ENCODE assay signal across 16 cellular contexts in genomic region chrX:10548681-10549080, GRCh38.
DNase-seq lines count a peak whose midpoint lies in the region; ATAC-seq, FAIRE-seq and TF ChIP-seq lines count a peak whose summit lies in the region.
"Had no signal": no experiment of that assay in that cellular context is flagged by ENCODE, and none has a peak within 500 bp of the region (broad histone marks: within the 10 kb centered on the region; RNA-seq: fewer than 3 reads in every experiment).

No MANE protein-coding gene starts in this region.

- no peak for TF ChIP-seq RAD21 in A549 (conservative IDR thresholded peaks at IDR 0.05 in 1 of 2, IDR thresholded peaks at IDR 0.05 in 1 of 2)

- TF ChIP-seq POLR2A in A549 (IDR thresholded peaks at IDR 0.05; ENCODE audit: low read length): no peak
- no peak for TF ChIP-seq POLR2A in endothelial cell of umbilical vein (IDR thresholded peaks at IDR 0.05; ENCODE audit: low read depth, low read length)
- TF ChIP-seq POLR2A in esophagus muscularis mucosa (IDR thresholded peaks at IDR 0.05; ENCODE audit: low read depth): no peak
- no peak for TF ChIP-seq POLR2A in GM12892 (IDR thresholded peaks at IDR 0.05; ENCODE audit: low read depth, low read length)
- TF ChIP-seq POLR2A in body of pancreas (IDR thresholded peaks at IDR 0.05): no peak

- H3K4me1 ChIP-seq in A549 (peaks cover 74% of the 10 kb centered on the region), HUES6 (ENCODE audit: control insufficient read depth, insufficient read depth, low read length) (peaks cover 54% of the 10 kb centered on the region), endothelial cell of umbilical vein (ENCODE audit: control insufficient read depth, extremely low read depth, insufficient read depth, low read length) (peaks cover 5% of the 10 kb centered on the region), esophagus muscularis mucosa (no peaks in the 10 kb centered on the region), body of pancreas (no peaks in the 10 kb centered on the region)
- H3K4me1 ChIP-seq: BLaER1 treated with 17β-estradiol and CSF1 and Interleukin-3, amounts not matched to agents 10 nM and 100 nM had no signal

- no peak overlapping the region for H2AFZ ChIP-seq in endothelial cell of umbilical vein (ENCODE audit: low read depth, low read length)
- H2AFZ ChIP-seq: GM23248 had no signal

- intact Hi-C loops in endothelial cell of umbilical vein (cut with micrococcal nuclease) (no loop called here), esophagus muscularis mucosa (cut with DNase I) (no loop called here), body of pancreas (cut with DNase I) (no loop called here)

- TF ChIP-seq EP300 in A549 (IDR thresholded peaks at IDR 0.05) (no peak), esophagus muscularis mucosa (IDR thresholded peaks at IDR 0.05) (no peak)

- WGBS in A549 (ENCODE audit: missing lambda C conversion rate): 86% methylated on average over 2 of the region's 2 CpGs
- 74% methylated on average over 2 of the region's 2 CpGs for WGBS in esophagus muscularis mucosa
- 83 to 86% methylated on average over 2 of the region's 2 CpGs for WGBS in body of pancreas, 2 donors

- 0 out of 2 replicates have a peak, but pooled peaks cover 2% of the 10 kb centered on the region for H3K36me3 ChIP-seq in HUES6 (ENCODE audit: control insufficient read depth, insufficient read depth, low read length)
- no peaks in the 10 kb centered on the region for H3K36me3 ChIP-seq in endothelial cell of umbilical vein (ENCODE audit: control insufficient read depth in 2 of 2, extremely low read depth in 1 of 2, insufficient read depth in 2 of 2, low read length in 2 of 2)
- H3K36me3 ChIP-seq in esophagus muscularis mucosa: no peaks in the 10 kb centered on the region
- no peaks in the 10 kb centered on the region for H3K36me3 ChIP-seq in body of pancreas (replicated peaks in 1 of 2; ENCODE audit: insufficient read depth in 1 of 2, low read depth in 2 of 2)
- H3K36me3 ChIP-seq: BLaER1 treated with 17β-estradiol and CSF1 and Interleukin-3, amounts not matched to agents 10 nM and 100 nM had no signal

- dilution Hi-C loops in endothelial cell of umbilical vein (cut with MboI; ENCODE audit: extremely low pct_ligation_motif_present, low sequenced_read_pairs): no loop called here

- no peak overlapping the region for H3K4me3 ChIP-seq in A549
- no peak overlapping the region for H3K4me3 ChIP-seq in HUES6 (ENCODE audit: low read depth, low read length)
- no peak overlapping the region for H3K4me3 ChIP-seq in endothelial cell of umbilical vein (replicated peaks in 1 of 3; ENCODE audit: insufficient read depth in 1 of 3, low read depth in 1 of 3, low read length in 3 of 3)
- H3K4me3 ChIP-seq in esophagus muscularis mucosa: no peak overlapping the region
- H3K4me3 ChIP-seq in body of pancreas: no peak overlapping the region
- H3K4me3 ChIP-seq: BLaER1 treated with 17β-estradiol and CSF1 and Interleukin-3, amounts not matched to agents 10 nM and 100 nM; GM23248 had no signal

- H3K79me2 ChIP-seq in endothelial cell of umbilical vein (ENCODE audit: control insufficient read depth, insufficient read depth, low read length): no peaks in the 10 kb centered on the region

- H3K4me2 ChIP-seq in A549: peak overlapping the region; percentile 49
- H3K4me2 ChIP-seq in endothelial cell of umbilical vein (ENCODE audit: insufficient read depth, low read length): no peak overlapping the region
- H3K4me2 ChIP-seq: BLaER1 treated with 17β-estradiol and CSF1 and Interleukin-3, amounts not matched to agents 10 nM and 100 nM had no signal

- no peaks in the 10 kb centered on the region for H4K20me1 ChIP-seq in endothelial cell of umbilical vein (replicated peaks; ENCODE audit: control insufficient read depth, extremely low read depth, insufficient read depth, low read length)
- H4K20me1 ChIP-seq: BLaER1 treated with 17β-estradiol and CSF1 and Interleukin-3, amounts not matched to agents 10 nM and 100 nM had no signal

- H3K9me1 ChIP-seq in endothelial cell of umbilical vein (replicated peaks; ENCODE audit: control insufficient read depth, extremely low read depth, insufficient read depth, low read length): no peaks in the 10 kb centered on the region

- DNase-seq in A549 (ENCODE audit: low read depth in 1 of 2, low spot score in 1 of 2): no peak
- DNase-seq in endothelial cell of umbilical vein (ENCODE audit: low read depth, low spot score): peak; percentile 14
- no peak for DNase-seq in esophagus muscularis mucosa (ENCODE audit: extremely low spot score)
- DNase-seq in GM12892 (ENCODE audit: insufficient read length): no peak
- no peak for DNase-seq in activated T-cell treated with anti-CD3 and anti-CD28 coated beads, Interleukin-2, amount 50 U/mL, for 48 hours
- no peak for DNase-seq in body of pancreas
- DNase-seq: ACHN; CD4-positive, CD25-positive, alpha-beta regulatory T cell; DMS53; GM23248; H9 had no signal

- CTCF ChIA-PET in A549 (lab: Yijun Ruan, JAX): interaction anchor here (1.6 kb wide), 1 partner anchor 67 kb away, joined by 3 read pairs; no protein-coding TSS in a partner anchor
- CTCF ChIA-PET in endothelial cell of umbilical vein (lab: Charles Lee): interaction anchor here (1.5 to 1.6 kb wide), 2 partner anchors 20 to 49 kb away, joined by 3 to 4 read pairs; no protein-coding TSS in a partner anchor

- H3K27me3 ChIP-seq in HUES6 (ENCODE audit: control insufficient read depth, insufficient read depth, low read length) (no peaks in the 10 kb centered on the region), endothelial cell of umbilical vein (ENCODE audit: control insufficient read depth in 2 of 2, insufficient read depth in 2 of 2, low read length in 2 of 2) (no peaks in the 10 kb centered on the region), esophagus muscularis mucosa (no peaks in the 10 kb centered on the region), body of pancreas (no peaks in the 10 kb centered on the region)

- no TSS peak for BruUV-seq in endothelial cell of umbilical vein (replicated peaks; lab: Mats Ljungman, UMichigan)

- no peak overlapping the region for H3K9ac ChIP-seq in HUES6 (ENCODE audit: low read length)
- H3K9ac ChIP-seq in endothelial cell of umbilical vein (replicated peaks; ENCODE audit: extremely low read depth, insufficient read depth, low read length): no peak overlapping the region
- H3K9ac ChIP-seq: BLaER1 treated with 17β-estradiol and CSF1 and Interleukin-3, amounts not matched to agents 10 nM and 100 nM; GM23248 had no signal

- POLR2A ChIA-PET in A549 (lab: Yijun Ruan, JAX): no interaction called here
- POLR2A ChIA-PET in endothelial cell of umbilical vein (lab: Charles Lee): no interaction called here

- no peaks in the 10 kb centered on the region for H3K9me3 ChIP-seq in A549
- H3K9me3 ChIP-seq in HUES6 (ENCODE audit: control insufficient read depth, insufficient read depth, low read depth, low read length): no peaks in the 10 kb centered on the region
- no peaks in the 10 kb centered on the region for H3K9me3 ChIP-seq in endothelial cell of umbilical vein (replicated peaks; ENCODE audit: control insufficient read depth, insufficient read depth, low read length)
- H3K9me3 ChIP-seq in esophagus muscularis mucosa: no peaks in the 10 kb centered on the region
- H3K9me3 ChIP-seq in body of pancreas: no peaks in the 10 kb centered on the region

- H3K27ac ChIP-seq in A549 (peak overlapping the region; percentile 18 to 36; a peak in 2 of 6 replicates), HUES6 (ENCODE audit: low read depth, low read length) (0 out of 2 replicates have a peak overlapping the region, but pooled peaks have one; percentile 34), endothelial cell of umbilical vein (ENCODE audit: insufficient read depth, low read depth, low read length) (no peak overlapping the region), esophagus muscularis mucosa (replicated peaks in 1 of 4) (no peak overlapping the region), body of pancreas (no peak overlapping the region)
- H3K27ac ChIP-seq: 22Rv1; BLaER1 treated with 17β-estradiol and CSF1 and Interleukin-3, amounts not matched to agents 10 nM and 100 nM; GM23248 had no signal

- FAIRE-seq in A549 (lab: Jason Lieb, UNC) (no peak), endothelial cell of umbilical vein (lab: Jason Lieb, UNC) (no peak), GM12892 (lab: Jason Lieb, UNC) (no peak)
- FAIRE-seq: GM18507 had no signal

- no peak for TF ChIP-seq CTCF in A549 (IDR thresholded peaks at IDR 0.05)
- no peak for TF ChIP-seq CTCF in endothelial cell of umbilical vein (IDR thresholded peaks at IDR 0.05; ENCODE audit: extremely low read depth in 1 of 2, insufficient read depth in 1 of 2, low read depth in 1 of 2, low read length in 2 of 2)
- no peak for TF ChIP-seq CTCF in esophagus muscularis mucosa (IDR thresholded peaks at IDR 0.05)
- TF ChIP-seq CTCF in body of pancreas (IDR thresholded peaks at IDR 0.05): no peak

- ATAC-seq in A549 (no peak; a peak in 1 of 6 replicates), SK-N-SH treated with all-trans-retinoic acid at 6 μM for 48 hours (peak; percentile 63), body of pancreas (no peak)

TF ChIP-seq in A549, 52 proteins besides CTCF, POLR2A, EP300 and RAD21:
- no peak for TF ChIP-seq FOXS1 (CRISPR knock-in tag; IDR thresholded peaks at IDR 0.05)
- no peak for TF ChIP-seq FOSL2 (IDR thresholded peaks at IDR 0.05)
- peak; percentile 22; the same call in 1 of the 2 replicates for TF ChIP-seq FOSL2 (CRISPR knock-in tag; IDR thresholded peaks at IDR 0.05)
TF ChIP-seq in A549: peak in this region for 1.

TF ChIP-seq in SK-N-SH treated with all-trans-retinoic acid at 6 μM for 48 hours, 23 proteins besides CTCF, POLR2A, EP300 and RAD21 (continues in another document):
- TF ChIP-seq ZNF70 (CRISPR knock-in tag; IDR thresholded peaks at IDR 0.05): no peak

TF ChIP-seq in endothelial cell of umbilical vein, 7 proteins besides CTCF, POLR2A, EP300 and RAD21:
- TF ChIP-seq JUN (IDR thresholded peaks at IDR 0.05; ENCODE audit: borderline replicate concordance, insufficient read depth, insufficient read length, low read depth): no peak
- peak; percentile 44 for TF ChIP-seq FOS (IDR thresholded peaks at IDR 0.05; ENCODE audit: borderline replicate concordance, insufficient read depth, low read length)
- TF ChIP-seq GATA2 (IDR thresholded peaks at IDR 0.05; ENCODE audit: insufficient read depth, insufficient read length, low read depth, low read length): no peak
- TF ChIP-seq EZH2 (IDR thresholded peaks at IDR 0.05; ENCODE audit: borderline replicate concordance, low read depth, low read length, severe bottlenecking): no peak

Comparison
In these comparisons a context has a peak if more than half of its experiments do, and no peak if none do; other contexts are left out.
1. H3K27ac ChIP-seq: peak in A549 (2 of 2) and HUES6 (single experiment); none in endothelial cell of umbilical vein (single experiment), esophagus muscularis mucosa (0 of 4) and body of pancreas (0 of 4).